1 cellular context compared by ENCODE assay signal in genomic region chr3:14352002-14352627, GRCh38.
TF ChIP-seq lines count a peak whose summit lies in the region.

No MANE protein-coding gene starts in this region.

TF ChIP-seq in K562, 482 proteins besides CTCF, POLR2A, EP300 and RAD21 (continued from another document and continues in another):
- TF ChIP-seq, protein P1, sequence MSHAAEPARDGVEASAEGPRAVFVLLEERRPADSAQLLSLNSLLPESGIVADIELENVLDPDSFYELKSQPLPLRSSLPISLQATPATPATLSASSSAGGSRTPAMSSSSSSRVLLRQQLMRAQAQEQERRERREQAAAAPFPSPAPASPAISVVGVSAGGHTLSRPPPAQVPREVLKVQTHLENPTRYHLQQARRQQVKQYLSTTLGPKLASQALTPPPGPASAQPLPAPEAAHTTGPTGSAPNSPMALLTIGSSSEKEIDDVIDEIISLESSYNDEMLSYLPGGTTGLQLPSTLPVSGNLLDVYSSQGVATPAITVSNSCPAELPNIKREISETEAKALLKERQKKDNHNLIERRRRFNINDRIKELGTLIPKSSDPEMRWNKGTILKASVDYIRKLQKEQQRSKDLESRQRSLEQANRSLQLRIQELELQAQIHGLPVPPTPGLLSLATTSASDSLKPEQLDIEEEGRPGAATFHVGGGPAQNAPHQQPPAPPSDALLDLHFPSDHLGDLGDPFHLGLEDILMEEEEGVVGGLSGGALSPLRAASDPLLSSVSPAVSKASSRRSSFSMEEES (CRISPR knock-in tag; IDR thresholded peaks at IDR 0.05): peak; percentile 99
- TF ChIP-seq ZNF584 (CRISPR knock-in tag; IDR thresholded peaks at IDR 0.05; ENCODE audit: low read depth) (no peak), NUFIP1 (IDR thresholded peaks at IDR 0.05; ENCODE audit: partially characterized antibody) (no peak), NFYB (IDR thresholded peaks at IDR 0.05; ENCODE audit: extremely low read depth, insufficient read length) (peak; percentile 82), ERF (CRISPR knock-in tag; IDR thresholded peaks at IDR 0.05) (peak; percentile 76; the same call in 1 of the 2 replicates), ZBTB17 (CRISPR knock-in tag; IDR thresholded peaks at IDR 0.05) (peak; percentile 63; the same call in 1 of the 2 replicates), CC2D1A (IDR thresholded peaks at IDR 0.05) (no peak), FOXK1 (CRISPR knock-in tag; IDR thresholded peaks at IDR 0.05; ENCODE audit: borderline replicate concordance) (peak; percentile 63; the same call in 1 of the 2 replicates), THAP7 (CRISPR knock-in tag; IDR thresholded peaks at IDR 0.05) (no peak), ZC3H4 (CRISPR knock-in tag; IDR thresholded peaks at IDR 0.05; ENCODE audit: borderline replicate concordance) (no peak), CLOCK (CRISPR knock-in tag; IDR thresholded peaks at IDR 0.05; ENCODE audit: borderline replicate concordance) (no peak), MAFG (tag; conservative IDR thresholded peaks at IDR 0.05) (0 out of 2 replicates have a peak, but pooled peaks have one; percentile 48), JUN (IDR thresholded peaks at IDR 0.05; ENCODE audit: borderline replicate concordance, low read depth, low read length) (0 out of 2 replicates have a peak, but pooled peaks have one; percentile 7), JUN (CRISPR knock-in tag; IDR thresholded peaks at IDR 0.05; ENCODE audit: borderline replicate concordance) (no peak), ZNF146 (CRISPR knock-in tag; IDR thresholded peaks at IDR 0.05; ENCODE audit: unreplicated experiment) (no peak), FOXA3 (CRISPR knock-in tag; conservative IDR thresholded peaks at IDR 0.05 in 1 of 2, IDR thresholded peaks at IDR 0.05 in 1 of 2) (peak in 1 of 2 experiments; percentile 42; a peak in 1 of 4 replicates), USF2 (CRISPR knock-in tag; IDR thresholded peaks at IDR 0.05) (peak; percentile 98), XRCC5 (IDR thresholded peaks at IDR 0.05; ENCODE audit: low read depth, low read length) (0 out of 2 replicates have a peak, but pooled peaks have one; percentile 25), SMAD3 (CRISPR knock-in tag; conservative IDR thresholded peaks at IDR 0.05) (peak; percentile 75; the same call in 1 of the 2 replicates), ATF7 (IDR thresholded peaks at IDR 0.05) (peak; percentile 82), RBM25 (IDR thresholded peaks at IDR 0.05; ENCODE audit: low read depth, low read length, severe bottlenecking) (peak; percentile 82), RAD51 (IDR thresholded peaks at IDR 0.05; ENCODE audit: borderline replicate concordance, low read depth) (peak; percentile 98), ZNF583 (CRISPR knock-in tag; IDR thresholded peaks at IDR 0.05) (0 out of 2 replicates have a peak, but pooled peaks have one; percentile 58), ZNF184 (CRISPR knock-in tag; IDR thresholded peaks at IDR 0.05) (no peak; the same call in 1 of the 2 replicates), MTA2 (IDR thresholded peaks at IDR 0.05; ENCODE audit: low read depth) (no peak), HDAC1 (IDR thresholded peaks at IDR 0.05) (peak in 1 of 2 experiments; percentile 22; a peak in 1 of 4 replicates), MAZ (CRISPR knock-in tag; conservative IDR thresholded peaks at IDR 0.05 in 1 of 2, IDR thresholded peaks at IDR 0.05 in 1 of 2) (peak in 1 of 2 experiments; percentile 44; a peak in 1 of 4 replicates), NR2C1 (IDR thresholded peaks at IDR 0.05) (peak; percentile 52; the same call in 1 of the 2 replicates), NR2C1 (tag; IDR thresholded peaks at IDR 0.05) (no peak), YY1 (IDR thresholded peaks at IDR 0.05; ENCODE audit: borderline replicate concordance in 1 of 3, control insufficient read depth in 1 of 3, extremely low read depth in 1 of 3, insufficient read depth in 3 of 3, insufficient read length in 1 of 3, insufficient replicate concordance in 2 of 3, low read depth in 1 of 3, low read length in 2 of 3) (peak in 2 of 3 experiments; percentile 36 to 77), NFRKB (IDR thresholded peaks at IDR 0.05; ENCODE audit: low read depth) (peak; percentile 59; the same call in 1 of the 2 replicates), POLR2G (IDR thresholded peaks at IDR 0.05; ENCODE audit: low read depth, low read length) (peak; percentile 66), MCM3 (IDR thresholded peaks at IDR 0.05) (no peak), ZNF41 (CRISPR knock-in tag; conservative IDR thresholded peaks at IDR 0.05) (no peak)
- TF ChIP-seq, protein P2, sequence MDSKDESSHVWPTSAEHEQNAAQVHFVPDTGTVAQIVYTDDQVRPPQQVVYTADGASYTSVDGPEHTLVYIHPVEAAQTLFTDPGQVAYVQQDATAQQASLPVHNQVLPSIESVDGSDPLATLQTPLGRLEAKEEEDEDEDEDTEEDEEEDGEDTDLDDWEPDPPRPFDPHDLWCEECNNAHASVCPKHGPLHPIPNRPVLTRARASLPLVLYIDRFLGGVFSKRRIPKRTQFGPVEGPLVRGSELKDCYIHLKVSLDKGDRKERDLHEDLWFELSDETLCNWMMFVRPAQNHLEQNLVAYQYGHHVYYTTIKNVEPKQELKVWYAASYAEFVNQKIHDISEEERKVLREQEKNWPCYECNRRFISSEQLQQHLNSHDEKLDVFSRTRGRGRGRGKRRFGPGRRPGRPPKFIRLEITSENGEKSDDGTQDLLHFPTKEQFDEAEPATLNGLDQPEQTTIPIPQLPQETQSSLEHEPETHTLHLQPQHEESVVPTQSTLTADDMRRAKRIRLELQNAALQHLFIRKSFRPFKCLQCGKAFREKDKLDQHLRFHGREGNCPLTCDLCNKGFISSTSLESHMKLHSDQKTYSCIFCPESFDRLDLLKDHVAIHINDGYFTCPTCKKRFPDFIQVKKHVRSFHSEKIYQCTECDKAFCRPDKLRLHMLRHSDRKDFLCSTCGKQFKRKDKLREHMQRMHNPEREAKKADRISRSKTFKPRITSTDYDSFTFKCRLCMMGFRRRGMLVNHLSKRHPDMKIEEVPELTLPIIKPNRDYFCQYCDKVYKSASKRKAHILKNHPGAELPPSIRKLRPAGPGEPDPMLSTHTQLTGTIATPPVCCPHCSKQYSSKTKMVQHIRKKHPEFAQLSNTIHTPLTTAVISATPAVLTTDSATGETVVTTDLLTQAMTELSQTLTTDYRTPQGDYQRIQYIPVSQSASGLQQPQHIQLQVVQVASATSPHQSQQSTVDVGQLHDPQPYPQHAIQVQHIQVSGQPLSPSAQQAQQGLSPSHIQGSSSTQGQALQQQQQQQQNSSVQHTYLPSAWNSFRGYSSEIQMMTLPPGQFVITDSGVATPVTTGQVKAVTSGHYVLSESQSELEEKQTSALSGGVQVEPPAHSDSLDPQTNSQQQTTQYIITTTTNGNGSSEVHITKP (IDR thresholded peaks at IDR 0.05; ENCODE audit: partially characterized antibody): peak; percentile 13
- TF ChIP-seq, protein P3, sequence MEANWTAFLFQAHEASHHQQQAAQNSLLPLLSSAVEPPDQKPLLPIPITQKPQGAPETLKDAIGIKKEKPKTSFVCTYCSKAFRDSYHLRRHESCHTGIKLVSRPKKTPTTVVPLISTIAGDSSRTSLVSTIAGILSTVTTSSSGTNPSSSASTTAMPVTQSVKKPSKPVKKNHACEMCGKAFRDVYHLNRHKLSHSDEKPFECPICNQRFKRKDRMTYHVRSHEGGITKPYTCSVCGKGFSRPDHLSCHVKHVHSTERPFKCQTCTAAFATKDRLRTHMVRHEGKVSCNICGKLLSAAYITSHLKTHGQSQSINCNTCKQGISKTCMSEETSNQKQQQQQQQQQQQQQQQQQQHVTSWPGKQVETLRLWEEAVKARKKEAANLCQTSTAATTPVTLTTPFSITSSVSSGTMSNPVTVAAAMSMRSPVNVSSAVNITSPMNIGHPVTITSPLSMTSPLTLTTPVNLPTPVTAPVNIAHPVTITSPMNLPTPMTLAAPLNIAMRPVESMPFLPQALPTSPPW (CRISPR knock-in tag; IDR thresholded peaks at IDR 0.05): no peak
- TF ChIP-seq, protein P4, sequence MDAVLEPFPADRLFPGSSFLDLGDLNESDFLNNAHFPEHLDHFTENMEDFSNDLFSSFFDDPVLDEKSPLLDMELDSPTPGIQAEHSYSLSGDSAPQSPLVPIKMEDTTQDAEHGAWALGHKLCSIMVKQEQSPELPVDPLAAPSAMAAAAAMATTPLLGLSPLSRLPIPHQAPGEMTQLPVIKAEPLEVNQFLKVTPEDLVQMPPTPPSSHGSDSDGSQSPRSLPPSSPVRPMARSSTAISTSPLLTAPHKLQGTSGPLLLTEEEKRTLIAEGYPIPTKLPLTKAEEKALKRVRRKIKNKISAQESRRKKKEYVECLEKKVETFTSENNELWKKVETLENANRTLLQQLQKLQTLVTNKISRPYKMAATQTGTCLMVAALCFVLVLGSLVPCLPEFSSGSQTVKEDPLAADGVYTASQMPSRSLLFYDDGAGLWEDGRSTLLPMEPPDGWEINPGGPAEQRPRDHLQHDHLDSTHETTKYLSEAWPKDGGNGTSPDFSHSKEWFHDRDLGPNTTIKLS (IDR thresholded peaks at IDR 0.05; ENCODE audit: borderline replicate concordance, low read depth): peak; percentile 55; the same call in 1 of the 2 replicates
- TF ChIP-seq, protein P5, sequence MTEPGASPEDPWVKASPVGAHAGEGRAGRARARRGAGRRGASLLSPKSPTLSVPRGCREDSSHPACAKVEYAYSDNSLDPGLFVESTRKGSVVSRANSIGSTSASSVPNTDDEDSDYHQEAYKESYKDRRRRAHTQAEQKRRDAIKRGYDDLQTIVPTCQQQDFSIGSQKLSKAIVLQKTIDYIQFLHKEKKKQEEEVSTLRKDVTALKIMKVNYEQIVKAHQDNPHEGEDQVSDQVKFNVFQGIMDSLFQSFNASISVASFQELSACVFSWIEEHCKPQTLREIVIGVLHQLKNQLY (CRISPR knock-in tag; conservative IDR thresholded peaks at IDR 0.05): peak in 1 of 2 experiments; percentile 14; a peak in 1 of 4 replicates
- TF ChIP-seq, protein P6, sequence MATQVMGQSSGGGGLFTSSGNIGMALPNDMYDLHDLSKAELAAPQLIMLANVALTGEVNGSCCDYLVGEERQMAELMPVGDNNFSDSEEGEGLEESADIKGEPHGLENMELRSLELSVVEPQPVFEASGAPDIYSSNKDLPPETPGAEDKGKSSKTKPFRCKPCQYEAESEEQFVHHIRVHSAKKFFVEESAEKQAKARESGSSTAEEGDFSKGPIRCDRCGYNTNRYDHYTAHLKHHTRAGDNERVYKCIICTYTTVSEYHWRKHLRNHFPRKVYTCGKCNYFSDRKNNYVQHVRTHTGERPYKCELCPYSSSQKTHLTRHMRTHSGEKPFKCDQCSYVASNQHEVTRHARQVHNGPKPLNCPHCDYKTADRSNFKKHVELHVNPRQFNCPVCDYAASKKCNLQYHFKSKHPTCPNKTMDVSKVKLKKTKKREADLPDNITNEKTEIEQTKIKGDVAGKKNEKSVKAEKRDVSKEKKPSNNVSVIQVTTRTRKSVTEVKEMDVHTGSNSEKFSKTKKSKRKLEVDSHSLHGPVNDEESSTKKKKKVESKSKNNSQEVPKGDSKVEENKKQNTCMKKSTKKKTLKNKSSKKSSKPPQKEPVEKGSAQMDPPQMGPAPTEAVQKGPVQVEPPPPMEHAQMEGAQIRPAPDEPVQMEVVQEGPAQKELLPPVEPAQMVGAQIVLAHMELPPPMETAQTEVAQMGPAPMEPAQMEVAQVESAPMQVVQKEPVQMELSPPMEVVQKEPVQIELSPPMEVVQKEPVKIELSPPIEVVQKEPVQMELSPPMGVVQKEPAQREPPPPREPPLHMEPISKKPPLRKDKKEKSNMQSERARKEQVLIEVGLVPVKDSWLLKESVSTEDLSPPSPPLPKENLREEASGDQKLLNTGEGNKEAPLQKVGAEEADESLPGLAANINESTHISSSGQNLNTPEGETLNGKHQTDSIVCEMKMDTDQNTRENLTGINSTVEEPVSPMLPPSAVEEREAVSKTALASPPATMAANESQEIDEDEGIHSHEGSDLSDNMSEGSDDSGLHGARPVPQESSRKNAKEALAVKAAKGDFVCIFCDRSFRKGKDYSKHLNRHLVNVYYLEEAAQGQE (CRISPR knock-in tag; IDR thresholded peaks at IDR 0.05; ENCODE audit: low read depth): peak; percentile 53; the same call in 1 of the 2 replicates
- TF ChIP-seq, protein P7, sequence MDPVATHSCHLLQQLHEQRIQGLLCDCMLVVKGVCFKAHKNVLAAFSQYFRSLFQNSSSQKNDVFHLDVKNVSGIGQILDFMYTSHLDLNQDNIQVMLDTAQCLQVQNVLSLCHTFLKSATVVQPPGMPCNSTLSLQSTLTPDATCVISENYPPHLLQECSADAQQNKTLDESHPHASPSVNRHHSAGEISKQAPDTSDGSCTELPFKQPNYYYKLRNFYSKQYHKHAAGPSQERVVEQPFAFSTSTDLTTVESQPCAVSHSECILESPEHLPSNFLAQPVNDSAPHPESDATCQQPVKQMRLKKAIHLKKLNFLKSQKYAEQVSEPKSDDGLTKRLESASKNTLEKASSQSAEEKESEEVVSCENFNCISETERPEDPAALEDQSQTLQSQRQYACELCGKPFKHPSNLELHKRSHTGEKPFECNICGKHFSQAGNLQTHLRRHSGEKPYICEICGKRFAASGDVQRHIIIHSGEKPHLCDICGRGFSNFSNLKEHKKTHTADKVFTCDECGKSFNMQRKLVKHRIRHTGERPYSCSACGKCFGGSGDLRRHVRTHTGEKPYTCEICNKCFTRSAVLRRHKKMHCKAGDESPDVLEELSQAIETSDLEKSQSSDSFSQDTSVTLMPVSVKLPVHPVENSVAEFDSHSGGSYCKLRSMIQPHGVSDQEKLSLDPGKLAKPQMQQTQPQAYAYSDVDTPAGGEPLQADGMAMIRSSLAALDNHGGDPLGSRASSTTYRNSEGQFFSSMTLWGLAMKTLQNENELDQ (CRISPR knock-in tag; IDR thresholded peaks at IDR 0.05; ENCODE audit: borderline replicate concordance): no peak
